8 cellular contexts compared by ENCODE assay signal in the genomic region with DNA sequence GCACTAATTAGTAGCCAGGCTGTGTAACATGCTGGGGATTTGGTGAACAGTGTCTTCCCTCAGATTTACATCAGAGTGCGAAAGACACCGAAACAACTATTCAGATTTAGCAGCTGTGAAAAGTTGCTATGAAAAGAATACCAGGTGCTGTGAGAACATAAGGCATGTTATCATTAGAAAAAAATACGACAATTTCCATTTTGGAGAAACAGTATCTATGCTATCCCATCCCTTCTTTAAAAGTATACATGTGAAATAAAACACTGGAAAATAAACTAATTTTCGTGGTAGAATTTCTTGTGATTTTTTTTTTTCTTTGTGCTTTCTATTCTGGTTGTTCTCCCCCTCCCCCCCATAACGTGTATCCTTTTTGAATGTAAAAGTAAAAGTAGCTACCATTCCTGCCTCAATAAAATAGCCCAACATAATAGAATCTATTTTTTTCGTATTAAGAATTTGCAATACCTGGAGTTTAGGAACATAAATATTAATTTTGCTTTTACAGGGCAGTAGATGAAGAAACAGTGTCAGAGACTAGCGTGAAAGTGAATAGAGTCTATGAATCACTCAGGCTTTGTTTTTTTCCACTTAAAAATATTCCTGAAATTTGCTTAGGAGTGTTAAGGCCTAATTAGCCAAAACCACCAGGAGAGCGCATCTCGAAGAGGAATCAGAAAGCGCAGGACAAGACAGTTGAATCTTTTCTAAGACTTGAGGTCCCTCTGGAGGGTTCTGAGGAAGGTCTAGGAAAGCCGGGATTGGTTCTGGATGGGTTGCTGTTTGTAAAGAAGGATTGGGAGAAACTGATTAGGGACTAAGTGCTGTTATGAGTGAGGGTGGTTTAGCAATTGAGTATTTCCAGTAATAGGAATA. TPM values are rescaled to one million over a fixed set of nuclear protein-coding genes. Genes with fewer than 3 reads are reported as not detected.
DNase-seq lines count a peak whose midpoint lies in the region; ATAC-seq and TF ChIP-seq lines count a peak whose summit lies in the region.

No MANE protein-coding gene starts in this region.

- no peak for DNase-seq in activated naive CD4-positive, alpha-beta T cell treated with anti-CD3 and anti-CD28 coated beads for 36 hours
- no peak for DNase-seq in activated naive CD4-positive, alpha-beta T cell treated with anti-CD3 and anti-CD28 coated beads, Interleukin-2, amount 50 U/mL, for 16 hours
- DNase-seq in NCI-H82 treated with DMSO at 0.1 percent for 48 hours (lab: John Stamatoyannopoulos, UW; ENCODE audit: unreplicated experiment), result peak; percentile 16
- DNase-seq in effector CD4-positive, alpha-beta T cell, result peak; percentile 15
- DNase-seq in cerebellum (ENCODE audit: low spot score), result no peak

- H3K36me3 ChIP-seq in neutrophil, result peaks cover 10% of the 10 kb centered on the region

- peaks cover 47% of the 10 kb centered on the region for H3K4me1 Mint-ChIP-seq in activated naive CD4-positive, alpha-beta T cell treated with anti-CD3 and anti-CD28 coated beads for 36 hours (ENCODE audit: low read depth)

- peak overlapping the region; percentile 73 to 92 for H3K4me3 ChIP-seq in neutrophil (ENCODE audit: low read depth in 1 of 2, low read length in 1 of 2)

- peak overlapping the region; percentile 97 for H3K4me3 Mint-ChIP-seq in activated naive CD4-positive, alpha-beta T cell treated with anti-CD3 and anti-CD28 coated beads for 36 hours

- no peaks in the 10 kb centered on the region for H3K27me3 Mint-ChIP-seq in activated naive CD4-positive, alpha-beta T cell treated with anti-CD3 and anti-CD28 coated beads for 36 hours (ENCODE audit: low read depth)

- ATAC-seq in activated CD4-positive, CD25-positive, alpha-beta regulatory T cell treated with anti-CD3 and anti-CD28 coated beads, Interleukin-2, amount 50 U/mL, for 24 hours, result no peak
- no peak for ATAC-seq in GM19324 (IDR thresholded peaks at IDR 0.05; ENCODE audit: low FRiP score, unreplicated experiment)

- H3K4me1 ChIP-seq in neutrophil (ENCODE audit: control insufficient read depth in 1 of 2, insufficient read depth in 1 of 2, low read depth in 1 of 2, low read length in 1 of 2), result peaks cover 48 to 60% of the 10 kb centered on the region in 2 experiments

- peaks cover 31% of the 10 kb centered on the region for H3K36me3 Mint-ChIP-seq in activated naive CD4-positive, alpha-beta T cell treated with anti-CD3 and anti-CD28 coated beads for 36 hours (ENCODE audit: low read depth)

- H3K27me3 ChIP-seq in neutrophil, result no peaks in the 10 kb centered on the region

- H3K27ac Mint-ChIP-seq in activated naive CD4-positive, alpha-beta T cell treated with anti-CD3 and anti-CD28 coated beads for 36 hours, result peak overlapping the region; percentile 94

- peak overlapping the region; percentile 97 for H3K27ac ChIP-seq in neutrophil

- intact Hi-C loops in activated naive CD4-positive, alpha-beta T cell treated with anti-CD3 and anti-CD28 coated beads for 36 hours (cut with micrococcal nuclease), result loop anchor here (1.0 to 10.0 kb wide), 5 partner anchors 19 to 1215 kb away; a partner anchor contains a TSS

- TF ChIP-seq CTCF in neutrophil (IDR thresholded peaks at IDR 0.05), result no peak

- CTCF ChIA-PET in activated naive CD4-positive, alpha-beta T cell treated with anti-CD3 and anti-CD28 coated beads for 36 hours (lab: Charles Lee), result interaction anchor here (1.1 to 7.7 kb wide), 2 partner anchors 19 to 40 kb away, joined by 3 to 61 read pairs; no protein-coding TSS in a partner anchor

- H3K9me3 Mint-ChIP-seq in activated naive CD4-positive, alpha-beta T cell treated with anti-CD3 and anti-CD28 coated beads for 36 hours, result no peaks in the 10 kb centered on the region

- H3K9me3 ChIP-seq in neutrophil, result no peaks in the 10 kb centered on the region

RNA-seq across cellular contexts. Expression of a gene that starts 0.8 kb away (rescaled TPM):
- total RNA-seq in activated naive CD4-positive, alpha-beta T cell treated with anti-CD3 and anti-CD28 coated beads for 36 hours, result 10 to 100 TPM; 33.2 to 34.3 TPM
- 34.8 TPM for total RNA-seq in cerebellum

RNA-seq across cellular contexts. Expression of a gene that starts 2.0 kb away (rescaled TPM):
- 100 to 1,000 TPM; 254 to 270 TPM for total RNA-seq in activated naive CD4-positive, alpha-beta T cell treated with anti-CD3 and anti-CD28 coated beads for 36 hours
- 32.8 TPM for total RNA-seq in cerebellum

RNA-seq across cellular contexts. Expression of a gene that starts 19.8 kb away (rescaled TPM):
- under 1 TPM; 0.84 to 0.93 TPM for total RNA-seq in activated naive CD4-positive, alpha-beta T cell treated with anti-CD3 and anti-CD28 coated beads for 36 hours
- total RNA-seq in cerebellum, result 24.4 TPM

RNA-seq across cellular contexts. Expression of a gene that starts 49.3 kb away (rescaled TPM):
- not detected for total RNA-seq in activated naive CD4-positive, alpha-beta T cell treated with anti-CD3 and anti-CD28 coated beads for 36 hours
- total RNA-seq in cerebellum, result 2.3 TPM

Comparison
In these comparisons a context has a peak if more than half of its experiments do, and no peak if none do; other contexts are left out.
1. DNase-seq: peak in NCI-H82 treated with DMSO at 0.1 percent for 48 hours (single experiment) and effector CD4-positive, alpha-beta T cell (single experiment); none in activated naive CD4-positive, alpha-beta T cell treated with anti-CD3 and anti-CD28 coated beads for 36 hours (single experiment), activated naive CD4-positive, alpha-beta T cell treated with anti-CD3 and anti-CD28 coated beads, Interleukin-2, amount 50 U/mL, for 16 hours (single experiment) and cerebellum (single experiment).
2. RNA of a gene that starts 19.8 kb away (total RNA-seq): 24.4 TPM in cerebellum (single experiment); 0.84 to 0.93 TPM in activated naive CD4-positive, alpha-beta T cell treated with anti-CD3 and anti-CD28 coated beads for 36 hours; every median in the first group is over 10 times any median in the second.